ENCODE assay signal across 4 cellular contexts in genomic region chr1:41998250-41998649, GRCh38.
TF ChIP-seq lines count a peak whose summit lies in the region.

No MANE protein-coding gene starts in this region.

TF ChIP-seq in HepG2, 621 proteins besides CTCF, POLR2A, EP300 and RAD21:
- TF ChIP-seq CENPT (CRISPR knock-in tag; IDR thresholded peaks at IDR 0.05; ENCODE audit: low read depth) (no peak), HINFP (CRISPR knock-in tag; IDR thresholded peaks at IDR 0.05; ENCODE audit: low read depth) (no peak), ATF7 (IDR thresholded peaks at IDR 0.05) (peak; percentile 81), ATF7 (CRISPR knock-in tag; IDR thresholded peaks at IDR 0.05) (no peak), SYNCRIP (IDR thresholded peaks at IDR 0.05; ENCODE audit: insufficient read depth, low read depth, low read length) (no peak), CREB1 (IDR thresholded peaks at IDR 0.05) (peak; percentile 51), CREB1 (CRISPR knock-in tag; IDR thresholded peaks at IDR 0.05) (no peak)

TF ChIP-seq in HEK293, 187 proteins besides CTCF, POLR2A, EP300 and RAD21:
- TF ChIP-seq ZNF791 (tag by site-specific recombination; IDR thresholded peaks at IDR 0.05) (no peak), ZNF629 (tag by site-specific recombination; IDR thresholded peaks at IDR 0.05) (peak; percentile 29; the same call in 1 of the 2 replicates), ZBTB21 (tag by site-specific recombination; IDR thresholded peaks at IDR 0.05) (0 out of 2 replicates have a peak, but pooled peaks have one; percentile 38), ATF2 (tag by site-specific recombination; IDR thresholded peaks at IDR 0.05; ENCODE audit: low read depth) (peak; percentile 81)

TF ChIP-seq in GM12878, 131 proteins besides CTCF, POLR2A, EP300 and RAD21:
- TF ChIP-seq BACH1 (IDR thresholded peaks at IDR 0.05; ENCODE audit: borderline replicate concordance): no peak
- peak; percentile 42; the same call in 1 of the 2 replicates for TF ChIP-seq ATF7 (IDR thresholded peaks at IDR 0.05; ENCODE audit: low read depth)

TF ChIP-seq in K562, 482 proteins besides CTCF, POLR2A, EP300 and RAD21:
- TF ChIP-seq E2F4 (CRISPR knock-in tag; IDR thresholded peaks at IDR 0.05; ENCODE audit: low read depth) (no peak), ATF3 (IDR thresholded peaks at IDR 0.05) (peak; percentile 7; the same call in 1 of the 2 replicates), ATF3 (CRISPR knock-in tag; conservative IDR thresholded peaks at IDR 0.05) (no peak)
